In the genomic region with DNA sequence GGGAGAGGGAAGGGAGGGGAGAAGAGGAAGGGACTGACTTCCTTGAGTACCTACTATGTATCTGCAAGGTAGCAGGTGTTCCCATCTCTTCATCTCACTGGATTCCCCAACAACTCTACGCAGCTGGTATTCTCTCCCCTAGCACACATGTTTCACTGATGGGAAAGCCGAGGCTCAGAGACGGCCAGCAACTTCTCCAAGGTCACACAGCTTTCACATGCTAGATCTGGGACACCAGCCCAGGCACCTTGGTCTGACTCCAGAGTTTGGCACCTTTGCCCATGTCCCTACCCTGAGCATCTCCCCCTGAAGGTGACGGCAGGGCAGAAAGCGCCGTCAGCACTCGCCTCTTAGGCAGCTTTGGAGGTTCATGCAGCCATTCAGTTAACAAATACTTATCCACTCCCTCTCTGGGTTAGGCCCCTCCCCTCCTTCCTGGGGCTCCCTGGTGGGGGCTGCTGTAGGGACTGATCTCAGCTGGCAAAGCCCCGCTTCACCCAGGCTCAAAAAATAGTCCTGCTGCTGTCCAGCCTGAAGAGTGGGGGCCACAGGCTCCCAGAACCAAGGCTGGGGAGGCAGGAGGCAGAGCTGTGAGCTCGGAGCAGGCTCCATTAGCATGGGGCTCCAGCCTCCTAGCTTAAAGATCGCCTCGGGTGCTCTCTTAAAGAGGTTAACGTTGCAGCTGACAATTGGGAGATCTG, we compare ENCODE assay signal across 21 cellular contexts.
A peak's percentile ranks its signal among the peaks of the same experiment; 100 is the strongest.
DNase-seq lines count a peak whose midpoint lies in the region; ATAC-seq and TF ChIP-seq lines count a peak whose summit lies in the region.
"Had no signal": no experiment of that assay in that cellular context is flagged by ENCODE, and none has a peak within 500 bp of the region (broad histone marks: within the 10 kb centered on the region; RNA-seq: fewer than 3 reads in every experiment).

No MANE protein-coding gene starts in this region.

- TF ChIP-seq CTCF in breast epithelium (IDR thresholded peaks at IDR 0.05) (no peak), MCF 10A (IDR thresholded peaks at IDR 0.05; ENCODE audit: unreplicated experiment) (no peak), lower lobe of right lung (IDR thresholded peaks at IDR 0.05) (no peak)
- no peak for TF ChIP-seq CTCF in CD4-positive, alpha-beta T cell (IDR thresholded peaks at IDR 0.05)

- no peaks in the 10 kb centered on the region for H3K4me1 Mint-ChIP-seq in MCF 10A (ENCODE audit: insufficient read depth, unreplicated experiment)
- H3K4me1 Mint-ChIP-seq in CD4-positive, alpha-beta T cell (ENCODE audit: low read depth): peaks cover 18% of the 10 kb centered on the region

- H3K27ac ChIP-seq in breast epithelium (peak overlapping the region; percentile 9 to 48), lower lobe of right lung (no peak overlapping the region)
- no peak overlapping the region for H3K27ac ChIP-seq in CD4-positive, alpha-beta T cell (ENCODE audit: low read depth, low read length)
- H3K27ac ChIP-seq: adrenal gland, Peyer's patch, uterus had no signal

- ATAC-seq in SK-N-SH treated with all-trans-retinoic acid at 6 μM for 48 hours (peak; percentile 22; the same call in 1 of the 3 replicates), lower lobe of right lung (no peak)
- no peak for ATAC-seq in CD4-positive, alpha-beta T cell (ENCODE audit: poor library complexity)

- H3K4me3 Mint-ChIP-seq in MCF 10A (ENCODE audit: unreplicated experiment): no peak overlapping the region
- no peak overlapping the region for H3K4me3 Mint-ChIP-seq in CD4-positive, alpha-beta T cell
- H3K4me3 Mint-ChIP-seq: CD4-positive, CD25-positive, alpha-beta regulatory T cell; HFFc6 had no signal

- no peak overlapping the region for H3K27ac Mint-ChIP-seq in MCF 10A (ENCODE audit: low read depth, unreplicated experiment)
- H3K27ac Mint-ChIP-seq in CD4-positive, alpha-beta T cell: no peak overlapping the region
- H3K27ac Mint-ChIP-seq: CD4-positive, CD25-positive, alpha-beta regulatory T cell; HFFc6 had no signal

- CTCF ChIA-PET in MCF 10A (lab: Yijun Ruan, JAX): interaction anchor here (0.6 kb wide), 1 partner anchor 644 kb away, joined by 3 read pairs; no protein-coding TSS in a partner anchor
- CTCF ChIA-PET in CD4-positive, alpha-beta T cell (lab: Charles Lee): no interaction called here

- no peaks in the 10 kb centered on the region for H3K9me3 Mint-ChIP-seq in MCF 10A (ENCODE audit: unreplicated experiment)
- H3K9me3 Mint-ChIP-seq in CD4-positive, alpha-beta T cell: no peaks in the 10 kb centered on the region
- H3K9me3 Mint-ChIP-seq: HFFc6 had no signal

- no peak for DNase-seq in breast epithelium (ENCODE audit: low spot score in 2 of 2)
- DNase-seq in MCF 10A (ENCODE audit: unreplicated experiment): no peak
- peak; percentile 24 for DNase-seq in lower lobe of right lung
- no peak for DNase-seq in foreskin melanocyte
- DNase-seq in HT-29 (ENCODE audit: low spot score): no peak
- no peak for DNase-seq in CD4-positive, alpha-beta T cell
- DNase-seq in Ammon's horn (ENCODE audit: low spot score): no peak
- DNase-seq: CD4-positive, CD25-positive, alpha-beta regulatory T cell; effector CD4-positive, alpha-beta T cell; glutamatergic neuron; HFFc6; IMR-90; MM.1S; NCI-H2107; NCI-H774; substantia nigra; T1000; uterus had no signal

- intact Hi-C loops in breast epithelium (cut with DNase I; ENCODE audit: low total_unique reads): no loop called here
- intact Hi-C loops in MCF 10A (cut with micrococcal nuclease): no loop called here
- intact Hi-C loops in lower lobe of right lung (cut with DNase I): no loop called here
- intact Hi-C loops in CD4-positive, alpha-beta T cell (cut with DNase I, micrococcal nuclease): no loop called here

- H3K9me3 ChIP-seq in breast epithelium (no peaks in the 10 kb centered on the region), lower lobe of right lung (no peaks in the 10 kb centered on the region)
- no peaks in the 10 kb centered on the region for H3K9me3 ChIP-seq in CD4-positive, alpha-beta T cell (ENCODE audit: control insufficient read depth, low read length)
- H3K9me3 ChIP-seq: adrenal gland, Peyer's patch, uterus had no signal

- H3K27me3 Mint-ChIP-seq in MCF 10A (ENCODE audit: insufficient read depth, unreplicated experiment): peaks cover 38% of the 10 kb centered on the region
- H3K27me3 Mint-ChIP-seq in CD4-positive, alpha-beta T cell: peaks cover 4% of the 10 kb centered on the region

- H3K36me3 Mint-ChIP-seq in MCF 10A (ENCODE audit: insufficient read depth, unreplicated experiment): no peaks in the 10 kb centered on the region
- no peaks in the 10 kb centered on the region for H3K36me3 Mint-ChIP-seq in CD4-positive, alpha-beta T cell (ENCODE audit: low read depth)
- H3K36me3 Mint-ChIP-seq: CD4-positive, CD25-positive, alpha-beta regulatory T cell had no signal

- H3K4me1 ChIP-seq in breast epithelium (peaks cover 0 to 10% of the 10 kb centered on the region in 2 donors), lower lobe of right lung (no peaks in the 10 kb centered on the region)
- H3K4me1 ChIP-seq: Peyer's patch, uterus had no signal

- H3K4me3 ChIP-seq in breast epithelium: no peak overlapping the region
- no peak overlapping the region for H3K4me3 ChIP-seq in lower lobe of right lung
- H3K4me3 ChIP-seq: adrenal gland, Peyer's patch, uterus had no signal

- H3K36me3 ChIP-seq in breast epithelium (no peaks in the 10 kb centered on the region), lower lobe of right lung (no peaks in the 10 kb centered on the region)
- H3K36me3 ChIP-seq: adrenal gland, Peyer's patch, uterus had no signal

- POLR2A ChIA-PET in MCF 10A (lab: Yijun Ruan, JAX): no interaction called here
- POLR2A ChIA-PET in CD4-positive, alpha-beta T cell (lab: Charles Lee): no interaction called here

- no TSS peak for BruUV-seq in MCF 10A (replicated peaks; lab: Mats Ljungman, UMichigan)

- TF ChIP-seq POLR2A in breast epithelium (IDR thresholded peaks at IDR 0.05): no peak

- H3K27me3 ChIP-seq in breast epithelium (no peaks in the 10 kb centered on the region), lower lobe of right lung (ENCODE audit: low read depth) (no peaks in the 10 kb centered on the region)
- no peaks in the 10 kb centered on the region for H3K27me3 ChIP-seq in CD4-positive, alpha-beta T cell (ENCODE audit: control insufficient read depth, insufficient read depth, low read length)
- H3K27me3 ChIP-seq: adrenal gland, Peyer's patch, uterus had no signal

TF ChIP-seq in SK-N-SH treated with all-trans-retinoic acid at 6 μM for 48 hours, 23 proteins besides CTCF, POLR2A, EP300 and RAD21:
- TF ChIP-seq ARNTL (CRISPR knock-in tag; IDR thresholded peaks at IDR 0.05; ENCODE audit: borderline replicate concordance, low read depth) (no peak), PATZ1 (CRISPR knock-in tag; IDR thresholded peaks at IDR 0.05; ENCODE audit: borderline replicate concordance) (no peak), ZNF8 (CRISPR knock-in tag; IDR thresholded peaks at IDR 0.05) (no peak), ZNF565 (CRISPR knock-in tag; conservative IDR thresholded peaks at IDR 0.05; ENCODE audit: low read depth) (no peak), ZC3H10 (CRISPR knock-in tag; IDR thresholded peaks at IDR 0.05) (no peak), TCF4 (CRISPR knock-in tag; IDR thresholded peaks at IDR 0.05; ENCODE audit: borderline replicate concordance) (no peak)

Comparison
In these comparisons a context has a peak if more than half of its experiments do, and no peak if none do; other contexts are left out.
1. H3K27ac ChIP-seq: peak in breast epithelium (2 of 2); none in lower lobe of right lung (single experiment) and CD4-positive, alpha-beta T cell (single experiment).